Comparison of ENCODE assay signal across 27 cellular contexts in the genomic region with DNA sequence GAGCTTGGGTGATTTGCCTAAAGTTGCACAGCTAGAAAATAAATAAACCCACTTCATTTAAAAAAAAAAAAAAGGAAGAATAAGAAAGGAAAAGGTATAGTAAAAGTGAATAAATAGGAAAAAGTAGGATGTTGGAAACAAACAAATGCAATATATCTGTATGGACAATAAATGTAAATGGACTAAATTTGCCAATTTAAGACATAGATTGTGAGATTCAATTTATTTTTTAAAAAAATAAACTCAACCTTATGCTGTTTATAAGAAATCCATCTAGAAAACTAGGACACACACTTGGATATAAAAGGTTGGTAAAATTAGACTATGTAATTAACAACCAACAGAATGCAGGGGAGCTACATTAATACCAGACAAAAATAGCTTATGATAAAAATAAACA.
"Had no signal": no experiment of that assay in that cellular context is flagged by ENCODE, and none has a peak within 500 bp of the region (broad histone marks: within the 10 kb centered on the region; RNA-seq: fewer than 3 reads in every experiment).

No MANE protein-coding gene starts in this region.

- H3K4me3 ChIP-seq: stomach, suprapubic skin, testis, thoracic aorta, thyroid gland, tibial artery, tibial nerve, transverse colon, upper lobe of left lung, upper lobe of right lung, uterus, vagina had no signal

- H3K4me1 ChIP-seq: stomach, suprapubic skin, testis, thyroid gland, tibial artery, tibial nerve, transverse colon, upper lobe of left lung, upper lobe of right lung, uterus, vagina had no signal

- H3K36me3 ChIP-seq: stomach, suprapubic skin, thoracic aorta, thyroid gland, tibial artery, tibial nerve, transverse colon, upper lobe of left lung, upper lobe of right lung, uterus, vagina had no signal

- FAIRE-seq: urothelium cell line had no signal

- ATAC-seq: stimulated activated effector memory CD8-positive, alpha-beta T cell treated with anti-CD3 and anti-CD28 coated beads, Interleukin-12 subunit alpha, Interleukin-12 subunit beta, amount 100 ng/mL, for 72 hours; stimulated activated memory B cell treated with anti-CD40 and anti-IgM and Interleukin-4, amounts not matched to agents 10 μg/mL and 1 μg/mL and 100 μg/mL, for 72 hours; stimulated activated naive B cell treated with anti-CD40 and anti-IgM and Interleukin-4, amounts not matched to agents 10 μg/mL and 1 μg/mL and 100 μg/mL, for 72 hours; stimulated activated naive CD8-positive, alpha-beta T cell treated with anti-CD3 and anti-CD28 coated beads, Interleukin-15, amount 100 ng/mL, for 72 hours; stimulated activated naive CD8-positive, alpha-beta T cell treated with anti-CD3 and anti-CD28 coated beads, Interleukin-15, Interleukin-2, amounts not matched to agents 100 U/mL and 50 U/mL, for 24 hours; upper lobe of right lung had no signal

- H3K27ac ChIP-seq: stomach, suprapubic skin, testis, thoracic aorta, thyroid gland, tibial artery, tibial nerve, transverse colon, upper lobe of left lung, upper lobe of right lung, uterus, vagina had no signal

- H3K9me3 ChIP-seq: testis, thoracic aorta, thyroid gland, upper lobe of right lung, uterus, vagina had no signal

- H3K27me3 ChIP-seq: stomach, testis, thyroid gland, tibial artery, tibial nerve, transverse colon, upper lobe of left lung, upper lobe of right lung, uterus, vagina had no signal

- DNase-seq: stimulated activated CD4-positive, alpha-beta T cell treated with anti-CD3 and anti-CD28 coated beads, Interleukin-2, amount 100 ng/mL, for 48 hours; stimulated activated CD4-positive, alpha-beta T cell treated with anti-CD3 and anti-CD28 coated beads, Interleukin-4, amount 100 ng/mL, for 1 hour; stimulated activated CD4-positive, alpha-beta T cell treated with anti-CD3 and anti-CD28 coated beads, Interleukin-4, amount 100 ng/mL, for 24 hours; stimulated activated CD4-positive, alpha-beta T cell treated with anti-CD3 and anti-CD28 coated beads, Interleukin-4, amount 100 ng/mL, for 4 hours; stimulated activated CD8-positive, alpha-beta memory T cell treated with anti-CD3 and anti-CD28 coated beads, Interleukin-4, amount 100 ng/mL, for 48 hours; stimulated activated naive B cell treated with anti-CD40 and anti-IgM and Interleukin-4, amounts not matched to agents 10 μg/mL and 1 μg/mL and 100 μg/mL, for 72 hours; stimulated activated naive CD4-positive, alpha-beta T cell; stimulated activated naive CD4-positive, alpha-beta T cell treated with Interleukin-2 at 50 U/mL for 16 hours; stimulated activated naive CD8-positive, alpha-beta T cell treated with anti-CD3 and anti-CD28 coated beads, Interleukin-15, amount 100 ng/mL, for 72 hours; stimulated activated naive CD8-positive, alpha-beta T cell treated with anti-CD3 and anti-CD28 coated beads, Interleukin-15, Interleukin-2, amounts not matched to agents 100 U/mL and 50 U/mL, for 24 hours; stomach; substantia nigra; testis; thyroid gland; tibial artery; transverse colon; trophoblast cell; upper lobe of left lung; upper lobe of right lung; uterus had no signal
